ENCODE assay signal across 8 cellular contexts in the genomic region with DNA sequence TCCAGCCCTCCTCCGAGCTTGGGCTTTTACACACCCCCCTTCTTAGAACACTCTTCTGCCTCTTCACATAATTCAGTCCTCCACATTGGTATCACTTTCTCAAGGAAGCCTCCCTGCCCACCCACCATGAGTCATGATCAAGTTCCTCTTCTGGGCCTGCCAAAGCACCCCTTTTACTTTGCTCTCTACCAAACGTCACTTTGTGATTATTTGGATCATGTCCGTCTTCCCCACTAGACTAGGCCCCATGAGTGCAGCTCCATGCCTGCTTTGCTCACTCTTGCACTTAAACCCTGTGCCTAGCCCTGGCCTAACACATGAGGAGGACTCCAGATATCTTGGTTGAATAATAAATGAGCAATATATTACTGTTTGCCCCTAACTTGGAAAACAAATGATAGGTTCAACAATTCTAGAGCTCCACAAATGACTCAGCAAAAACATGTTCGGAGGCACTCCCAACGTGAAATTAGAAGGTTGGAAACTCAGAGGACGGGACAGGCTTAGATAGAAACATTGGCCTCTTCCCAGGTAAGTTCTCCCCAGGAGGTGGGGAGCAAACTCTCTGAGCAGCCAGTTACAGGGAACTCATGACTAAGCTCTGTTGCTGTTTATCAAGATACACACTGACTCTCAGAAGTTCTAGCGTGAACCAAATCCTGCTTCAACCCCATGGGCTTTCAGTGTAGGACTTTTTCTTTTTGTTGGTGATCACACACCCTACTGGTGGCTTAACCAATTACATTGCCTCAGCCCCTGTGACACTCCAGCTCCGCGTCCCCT.
DNase-seq lines count a peak whose midpoint lies in the region; ATAC-seq, FAIRE-seq and TF ChIP-seq lines count a peak whose summit lies in the region.

No MANE protein-coding gene starts in this region.

- H3K9me3 ChIP-seq in duodenal mucosa (ENCODE audit: control insufficient read depth in 1 of 2, low read length in 2 of 2): no peaks in the 10 kb centered on the region

- peak overlapping the region in 1 of 2 donors; percentile 37 for H3K4me3 Mint-ChIP-seq in stimulated activated naive CD8-positive, alpha-beta T cell treated with anti-CD3 and anti-CD28 coated beads, Interleukin-15, amount 100 ng/mL, for 72 hours

- DNase-seq in LNCaP clone FGC (ENCODE audit: low read depth) (no peak), T1000 (lab: John Stamatoyannopoulos, UW) (peak; percentile 9), medulla oblongata (ENCODE audit: extremely low spot score) (peak; percentile 37)
- DNase-seq in stimulated activated naive CD8-positive, alpha-beta T cell treated with anti-CD3 and anti-CD28 coated beads, Interleukin-15, amount 100 ng/mL, for 72 hours: peak; percentile 28 to 43

- H3K27ac Mint-ChIP-seq in stimulated activated naive CD8-positive, alpha-beta T cell treated with anti-CD3 and anti-CD28 coated beads, Interleukin-15, amount 100 ng/mL, for 72 hours: peak overlapping the region in 1 of 2 donors; percentile 19

- no peak overlapping the region for H3K9ac ChIP-seq in duodenal mucosa (ENCODE audit: low read depth in 1 of 2, low read length in 2 of 2)

- peak; percentile 91 for FAIRE-seq in A204.1 (lab: Jason Lieb, UNC)

- peaks cover 7% of the 10 kb centered on the region for H3K27me3 Mint-ChIP-seq in stimulated activated naive CD8-positive, alpha-beta T cell treated with anti-CD3 and anti-CD28 coated beads, Interleukin-15, amount 100 ng/mL, for 72 hours

- peaks cover 16% of the 10 kb centered on the region for H3K4me1 Mint-ChIP-seq in stimulated activated naive CD8-positive, alpha-beta T cell treated with anti-CD3 and anti-CD28 coated beads, Interleukin-15, amount 100 ng/mL, for 72 hours

- no peak overlapping the region for H3K4me3 ChIP-seq in LNCaP clone FGC (ENCODE audit: low read depth, low read length)
- no peak overlapping the region for H3K4me3 ChIP-seq in duodenal mucosa (ENCODE audit: low read depth in 1 of 2, low read length in 2 of 2)

- H3K4me1 ChIP-seq in duodenal mucosa (ENCODE audit: control insufficient read depth in 1 of 2, insufficient read depth in 2 of 2, low read length in 2 of 2): peaks cover 7% of the 10 kb centered on the region in 2 donors

- peaks cover 0 to 2% of the 10 kb centered on the region in 2 donors for H3K27me3 ChIP-seq in duodenal mucosa (ENCODE audit: control insufficient read depth in 1 of 2, insufficient read depth in 2 of 2, low read length in 2 of 2)

- no peaks in the 10 kb centered on the region for H3K9me3 Mint-ChIP-seq in stimulated activated naive CD8-positive, alpha-beta T cell treated with anti-CD3 and anti-CD28 coated beads, Interleukin-15, amount 100 ng/mL, for 72 hours

- TF ChIP-seq CTCF in GM12874 (IDR thresholded peaks at IDR 0.05; ENCODE audit: insufficient read depth, low read depth, low read length): peak; percentile 50; the same call in 1 of the 2 replicates
- peak; percentile 44 for TF ChIP-seq CTCF in LNCaP clone FGC (IDR thresholded peaks at IDR 0.05; ENCODE audit: control insufficient read depth, extremely low read depth, insufficient read depth)

- no peaks in the 10 kb centered on the region for H3K36me3 ChIP-seq in duodenal mucosa (ENCODE audit: control insufficient read depth in 1 of 2, insufficient read depth in 2 of 2, low read length in 2 of 2)

- peak; percentile 98 for ATAC-seq in stimulated activated naive CD8-positive, alpha-beta T cell treated with anti-CD3 and anti-CD28 coated beads, Interleukin-15, amount 100 ng/mL, for 72 hours
- no peak for ATAC-seq in GM21447 (IDR thresholded peaks at IDR 0.05; ENCODE audit: unreplicated experiment)

- H3K27ac ChIP-seq in duodenal mucosa (ENCODE audit: low read depth, low read length): peak overlapping the region; percentile 37
